ENCODE assay signal across 1 cellular context in genomic region chr16:54285414-54286066, GRCh38.
TF ChIP-seq lines count a peak whose summit lies in the region.

No MANE protein-coding gene starts in this region.

TF ChIP-seq in HepG2, 621 proteins besides CTCF, POLR2A, EP300 and RAD21 (continued from another document and continues in another):
- TF ChIP-seq TERF1 (CRISPR knock-in tag; IDR thresholded peaks at IDR 0.05) (no peak), CEBPG (CRISPR knock-in tag; IDR thresholded peaks at IDR 0.05) (no peak), ZNF205 (CRISPR knock-in tag; IDR thresholded peaks at IDR 0.05) (peak; percentile 55; the same call in 1 of the 2 replicates), THAP9 (CRISPR knock-in tag; IDR thresholded peaks at IDR 0.05; ENCODE audit: borderline replicate concordance) (no peak), PRDM10 (CRISPR knock-in tag; IDR thresholded peaks at IDR 0.05; ENCODE audit: low read depth) (no peak), ISL2 (CRISPR knock-in tag; IDR thresholded peaks at IDR 0.05) (0 out of 2 replicates have a peak, but pooled peaks have one; percentile 19), E2F5 (CRISPR knock-in tag; conservative IDR thresholded peaks at IDR 0.05) (peak; percentile 27; the same call in 1 of the 2 replicates), ZNF660 (CRISPR knock-in tag; IDR thresholded peaks at IDR 0.05; ENCODE audit: borderline replicate concordance, low read depth) (0 out of 2 replicates have a peak, but pooled peaks have one; percentile 13), IKZF4 (CRISPR knock-in tag; IDR thresholded peaks at IDR 0.05; ENCODE audit: borderline replicate concordance, low read depth, not compliant biosample characterization) (no peak), TOPORS (CRISPR knock-in tag; IDR thresholded peaks at IDR 0.05) (no peak), MTA1 (CRISPR knock-in tag; IDR thresholded peaks at IDR 0.05; ENCODE audit: borderline replicate concordance) (peak; percentile 82; the same call in 1 of the 2 replicates), ZNF75D (CRISPR knock-in tag; IDR thresholded peaks at IDR 0.05; ENCODE audit: borderline replicate concordance) (no peak), KDM1A (CRISPR knock-in tag; IDR thresholded peaks at IDR 0.05) (no peak), ZNF3 (CRISPR knock-in tag; IDR thresholded peaks at IDR 0.05) (no peak), ZNF24 (IDR thresholded peaks at IDR 0.05) (no peak), ZSCAN30 (CRISPR knock-in tag; IDR thresholded peaks at IDR 0.05) (no peak), HMG20B (CRISPR knock-in tag; conservative IDR thresholded peaks at IDR 0.05) (no peak; the same call in 1 of the 2 replicates), ZNF580 (CRISPR knock-in tag; IDR thresholded peaks at IDR 0.05; ENCODE audit: borderline replicate concordance, low read depth) (0 out of 2 replicates have a peak, but pooled peaks have one; percentile 21), ZNF615 (CRISPR knock-in tag; IDR thresholded peaks at IDR 0.05; ENCODE audit: borderline replicate concordance) (no peak), GATA4 (IDR thresholded peaks at IDR 0.05; ENCODE audit: borderline replicate concordance, low read depth) (no peak), PHF21A (CRISPR knock-in tag; IDR thresholded peaks at IDR 0.05) (no peak; the same call in 1 of the 2 replicates), ZFP90 (CRISPR knock-in tag; IDR thresholded peaks at IDR 0.05; ENCODE audit: borderline replicate concordance) (peak; percentile 61; the same call in 1 of the 2 replicates), ZNF468 (CRISPR knock-in tag; IDR thresholded peaks at IDR 0.05) (no peak), ZIK1 (CRISPR knock-in tag; IDR thresholded peaks at IDR 0.05; ENCODE audit: borderline replicate concordance, low read depth) (0 out of 2 replicates have a peak, but pooled peaks have one; percentile 24), ERF (CRISPR knock-in tag; IDR thresholded peaks at IDR 0.05) (peak; percentile 57; the same call in 1 of the 2 replicates)
- TF ChIP-seq, protein P1, sequence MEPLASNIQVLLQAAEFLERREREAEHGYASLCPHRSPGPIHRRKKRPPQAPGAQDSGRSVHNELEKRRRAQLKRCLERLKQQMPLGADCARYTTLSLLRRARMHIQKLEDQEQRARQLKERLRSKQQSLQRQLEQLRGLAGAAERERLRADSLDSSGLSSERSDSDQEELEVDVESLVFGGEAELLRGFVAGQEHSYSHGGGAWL (CRISPR knock-in tag; IDR thresholded peaks at IDR 0.05), result peak; percentile 32; the same call in 1 of the 2 replicates
- TF ChIP-seq, protein P2, sequence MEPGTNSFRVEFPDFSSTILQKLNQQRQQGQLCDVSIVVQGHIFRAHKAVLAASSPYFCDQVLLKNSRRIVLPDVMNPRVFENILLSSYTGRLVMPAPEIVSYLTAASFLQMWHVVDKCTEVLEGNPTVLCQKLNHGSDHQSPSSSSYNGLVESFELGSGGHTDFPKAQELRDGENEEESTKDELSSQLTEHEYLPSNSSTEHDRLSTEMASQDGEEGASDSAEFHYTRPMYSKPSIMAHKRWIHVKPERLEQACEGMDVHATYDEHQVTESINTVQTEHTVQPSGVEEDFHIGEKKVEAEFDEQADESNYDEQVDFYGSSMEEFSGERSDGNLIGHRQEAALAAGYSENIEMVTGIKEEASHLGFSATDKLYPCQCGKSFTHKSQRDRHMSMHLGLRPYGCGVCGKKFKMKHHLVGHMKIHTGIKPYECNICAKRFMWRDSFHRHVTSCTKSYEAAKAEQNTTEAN (CRISPR knock-in tag; conservative IDR thresholded peaks at IDR 0.05), result peak; percentile 38; the same call in 1 of the 2 replicates
- TF ChIP-seq, protein P3, sequence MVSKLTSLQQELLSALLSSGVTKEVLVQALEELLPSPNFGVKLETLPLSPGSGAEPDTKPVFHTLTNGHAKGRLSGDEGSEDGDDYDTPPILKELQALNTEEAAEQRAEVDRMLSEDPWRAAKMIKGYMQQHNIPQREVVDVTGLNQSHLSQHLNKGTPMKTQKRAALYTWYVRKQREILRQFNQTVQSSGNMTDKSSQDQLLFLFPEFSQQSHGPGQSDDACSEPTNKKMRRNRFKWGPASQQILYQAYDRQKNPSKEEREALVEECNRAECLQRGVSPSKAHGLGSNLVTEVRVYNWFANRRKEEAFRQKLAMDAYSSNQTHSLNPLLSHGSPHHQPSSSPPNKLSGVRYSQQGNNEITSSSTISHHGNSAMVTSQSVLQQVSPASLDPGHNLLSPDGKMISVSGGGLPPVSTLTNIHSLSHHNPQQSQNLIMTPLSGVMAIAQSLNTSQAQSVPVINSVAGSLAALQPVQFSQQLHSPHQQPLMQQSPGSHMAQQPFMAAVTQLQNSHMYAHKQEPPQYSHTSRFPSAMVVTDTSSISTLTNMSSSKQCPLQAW (CRISPR knock-in tag; IDR thresholded peaks at IDR 0.05), result no peak
- TF ChIP-seq, protein P4, sequence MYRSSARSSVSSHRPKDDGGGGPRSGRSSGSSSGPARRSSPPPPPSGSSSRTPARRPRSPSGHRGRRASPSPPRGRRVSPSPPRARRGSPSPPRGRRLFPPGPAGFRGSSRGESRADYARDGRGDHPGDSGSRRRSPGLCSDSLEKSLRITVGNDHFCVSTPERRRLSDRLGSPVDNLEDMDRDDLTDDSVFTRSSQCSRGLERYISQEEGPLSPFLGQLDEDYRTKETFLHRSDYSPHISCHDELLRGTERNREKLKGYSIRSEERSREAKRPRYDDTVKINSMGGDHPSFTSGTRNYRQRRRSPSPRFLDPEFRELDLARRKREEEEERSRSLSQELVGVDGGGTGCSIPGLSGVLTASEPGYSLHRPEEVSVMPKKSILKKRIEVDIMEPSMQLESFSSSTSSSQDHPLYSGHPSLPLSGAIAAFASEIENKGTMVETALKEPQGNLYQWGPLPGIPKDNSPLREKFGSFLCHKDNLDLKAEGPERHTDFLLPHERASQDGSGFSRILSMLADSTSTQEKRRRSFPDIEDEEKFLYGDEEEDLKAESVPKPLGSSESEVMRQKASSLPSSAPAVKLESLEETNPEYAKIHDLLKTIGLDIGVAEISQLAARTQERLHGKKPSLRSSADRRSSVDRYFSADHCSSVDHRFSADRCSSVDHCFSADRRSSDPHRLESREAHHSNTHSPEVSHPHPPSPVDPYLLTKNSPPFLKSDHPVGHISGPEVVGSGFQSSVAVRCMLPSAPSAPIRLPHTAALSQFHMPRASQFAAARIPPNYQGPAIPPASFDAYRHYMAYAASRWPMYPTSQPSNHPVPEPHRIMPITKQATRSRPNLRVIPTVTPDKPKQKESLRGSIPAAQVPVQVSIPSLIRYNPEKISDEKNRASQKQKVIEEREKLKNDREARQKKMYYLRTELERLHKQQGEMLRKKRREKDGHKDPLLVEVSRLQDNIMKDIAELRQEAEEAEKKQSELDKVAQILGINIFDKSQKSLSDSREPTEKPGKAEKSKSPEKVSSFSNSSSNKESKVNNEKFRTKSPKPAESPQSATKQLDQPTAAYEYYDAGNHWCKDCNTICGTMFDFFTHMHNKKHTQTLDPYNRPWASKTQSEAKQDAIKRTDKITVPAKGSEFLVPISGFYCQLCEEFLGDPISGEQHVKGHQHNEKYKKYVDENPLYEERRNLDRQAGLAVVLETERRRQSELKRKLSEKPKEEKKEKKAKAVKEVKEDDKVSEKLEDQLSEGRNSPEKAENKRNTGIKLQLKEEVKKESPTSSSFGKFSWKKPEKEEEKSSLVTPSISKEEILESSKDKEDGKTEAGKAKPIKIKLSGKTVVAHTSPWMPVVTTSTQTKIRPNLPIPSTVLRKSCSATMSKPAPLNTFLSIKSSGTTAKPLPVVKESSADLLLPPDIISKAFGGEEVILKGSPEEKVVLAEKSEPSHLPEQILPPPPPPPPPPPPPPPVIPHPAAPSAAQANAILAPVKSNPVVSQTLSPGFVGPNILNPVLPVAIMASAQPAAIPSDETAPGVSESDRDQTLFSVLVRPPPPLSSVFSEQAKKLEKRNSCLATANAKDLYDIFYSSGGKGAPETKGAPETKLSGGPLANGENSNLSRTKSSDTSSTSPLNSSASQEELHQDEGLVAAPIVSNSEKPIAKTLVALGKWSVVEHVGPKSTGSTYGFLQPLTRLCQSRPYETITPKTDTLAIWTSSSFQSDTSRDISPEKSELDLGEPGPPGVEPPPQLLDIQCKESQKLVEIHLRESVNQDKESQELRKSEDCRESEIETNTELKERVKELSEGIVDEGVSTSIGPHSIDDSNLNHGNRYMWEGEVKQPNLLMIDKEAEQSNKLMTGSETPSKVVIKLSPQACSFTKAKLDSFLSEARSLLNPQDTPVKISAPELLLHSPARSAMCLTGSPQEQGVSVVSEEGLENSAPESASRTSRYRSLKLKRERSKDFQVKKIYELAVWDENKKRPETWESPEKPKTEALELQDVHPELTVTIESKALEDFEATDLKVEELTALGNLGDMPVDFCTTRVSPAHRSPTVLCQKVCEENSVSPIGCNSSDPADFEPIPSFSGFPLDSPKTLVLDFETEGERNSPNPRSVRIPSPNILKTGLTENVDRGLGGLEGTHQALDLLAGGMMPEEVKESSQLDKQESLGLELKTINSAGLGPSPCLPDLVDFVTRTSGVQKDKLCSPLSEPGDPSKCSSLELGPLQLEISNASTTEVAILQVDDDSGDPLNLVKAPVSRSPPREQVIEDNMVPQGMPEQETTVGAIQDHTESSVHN (CRISPR knock-in tag; IDR thresholded peaks at IDR 0.05), result peak; percentile 23; the same call in 1 of the 2 replicates
- TF ChIP-seq, protein P5, sequence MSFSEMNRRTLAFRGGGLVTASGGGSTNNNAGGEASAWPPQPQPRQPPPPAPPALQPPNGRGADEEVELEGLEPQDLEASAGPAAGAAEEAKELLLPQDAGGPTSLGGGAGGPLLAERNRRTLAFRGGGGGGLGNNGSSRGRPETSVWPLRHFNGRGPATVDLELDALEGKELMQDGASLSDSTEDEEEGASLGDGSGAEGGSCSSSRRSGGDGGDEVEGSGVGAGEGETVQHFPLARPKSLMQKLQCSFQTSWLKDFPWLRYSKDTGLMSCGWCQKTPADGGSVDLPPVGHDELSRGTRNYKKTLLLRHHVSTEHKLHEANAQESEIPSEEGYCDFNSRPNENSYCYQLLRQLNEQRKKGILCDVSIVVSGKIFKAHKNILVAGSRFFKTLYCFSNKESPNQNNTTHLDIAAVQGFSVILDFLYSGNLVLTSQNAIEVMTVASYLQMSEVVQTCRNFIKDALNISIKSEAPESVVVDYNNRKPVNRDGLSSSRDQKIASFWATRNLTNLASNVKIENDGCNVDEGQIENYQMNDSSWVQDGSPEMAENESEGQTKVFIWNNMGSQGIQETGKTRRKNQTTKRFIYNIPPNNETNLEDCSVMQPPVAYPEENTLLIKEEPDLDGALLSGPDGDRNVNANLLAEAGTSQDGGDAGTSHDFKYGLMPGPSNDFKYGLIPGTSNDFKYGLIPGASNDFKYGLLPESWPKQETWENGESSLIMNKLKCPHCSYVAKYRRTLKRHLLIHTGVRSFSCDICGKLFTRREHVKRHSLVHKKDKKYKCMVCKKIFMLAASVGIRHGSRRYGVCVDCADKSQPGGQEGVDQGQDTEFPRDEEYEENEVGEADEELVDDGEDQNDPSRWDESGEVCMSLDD (CRISPR knock-in tag; IDR thresholded peaks at IDR 0.05; ENCODE audit: borderline replicate concordance), result peak; percentile 86; the same call in 1 of the 2 replicates
